In the genomic region with DNA sequence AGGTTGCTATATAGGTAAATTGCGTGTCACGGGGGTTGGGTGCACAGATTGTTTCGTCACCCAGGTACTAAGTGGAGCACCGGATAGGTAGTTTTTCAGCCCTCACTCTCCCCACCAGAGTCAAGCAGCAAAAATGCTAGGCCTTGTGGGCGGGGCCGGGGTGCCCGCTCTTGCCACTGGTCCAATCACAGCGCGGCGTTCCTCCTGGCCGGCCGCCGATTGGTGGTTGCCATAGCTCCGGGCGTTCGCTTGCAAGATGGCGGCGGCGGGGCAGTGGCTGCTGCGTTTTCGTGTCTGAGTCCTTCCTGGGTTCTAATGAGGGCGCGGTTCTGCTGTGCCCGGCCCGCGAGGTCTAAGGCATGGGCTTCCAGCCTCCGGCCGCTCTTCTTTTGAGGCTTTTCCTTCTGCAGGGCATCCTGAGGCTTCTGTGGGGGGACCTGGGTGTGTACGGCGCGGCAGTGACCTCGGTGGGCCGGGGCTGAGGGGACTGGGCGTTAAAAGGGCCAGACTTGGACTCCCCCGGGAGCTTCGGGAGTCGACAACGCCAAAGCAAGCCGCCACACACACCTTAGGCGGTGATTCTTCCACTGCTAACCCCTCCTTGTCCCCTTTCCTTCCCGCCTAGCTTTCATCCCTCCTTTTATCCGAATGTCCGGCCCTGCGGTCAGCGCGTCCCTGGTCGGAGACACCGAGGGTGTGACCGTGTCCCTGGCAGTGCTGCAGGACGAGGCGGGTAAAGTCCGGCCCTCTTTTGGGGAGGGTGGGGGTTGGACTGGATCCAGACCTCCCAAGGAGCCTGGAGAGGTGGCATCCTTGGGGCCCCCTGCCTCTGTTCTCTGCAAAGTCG, we compare ENCODE assay signal across 8 cellular contexts. TPM values are rescaled to one million over a fixed set of nuclear protein-coding genes. Genes with fewer than 3 reads are reported as not detected.
A peak's percentile ranks its signal among the peaks of the same experiment; 100 is the strongest.
DNase-seq lines count a peak whose midpoint lies in the region; ATAC-seq and TF ChIP-seq lines count a peak whose summit lies in the region.

TSS of gene TCTN2 (plus strand) at position 232 of the 847 bp plus-strand sequence. CDS start at position 360, 128 bp downstream.

- H3K4me1 Mint-ChIP-seq in activated naive CD8-positive, alpha-beta T cell (ENCODE audit: low read depth) = peaks cover 18% of the 10 kb centered on the region

- H3K36me3 Mint-ChIP-seq in activated naive CD8-positive, alpha-beta T cell = no peaks in the 10 kb centered on the region

- peak within 1 kb of the TSS; percentile 90 for H3K4me3 Mint-ChIP-seq in activated naive CD8-positive, alpha-beta T cell

- H3K9me3 Mint-ChIP-seq in activated naive CD8-positive, alpha-beta T cell (ENCODE audit: low read depth) = no peaks in the 10 kb centered on the region

- H3K27me3 ChIP-seq in ovary = no peaks in the 10 kb centered on the region
- no peaks in the 10 kb centered on the region for H3K27me3 ChIP-seq in thymus (ENCODE audit: control insufficient read depth, insufficient read depth)

- no peak for TF ChIP-seq POLR2A in ovary (IDR thresholded peaks at IDR 0.05)

- ATAC-seq in HG02678 (IDR thresholded peaks at IDR 0.05; ENCODE audit: unreplicated experiment) (peak; percentile 100), Right ventricle myocardium inferior (peak; percentile 97)

- WGBS in ovary, 3 donors = 0 to 1% (median 1%) methylated on average over 52 to 53 of the region's 53 CpGs
- WGBS in thymus = 3% methylated on average over 53 of the region's 53 CpGs

- H3K9me3 ChIP-seq in ovary = no peaks in the 10 kb centered on the region
- H3K9me3 ChIP-seq in thymus (ENCODE audit: control insufficient read depth) = no peaks in the 10 kb centered on the region

- H3K4me3 ChIP-seq in ovary (peak within 1 kb of the TSS; percentile 70), thymus (ENCODE audit: low read length) (peak within 1 kb of the TSS; percentile 88)

- H3K27ac ChIP-seq in ovary (no peak within 1 kb of the TSS), thymus (ENCODE audit: low read depth) (no peak within 1 kb of the TSS)

- TF ChIP-seq CTCF in GM10266 (IDR thresholded peaks at IDR 0.05; ENCODE audit: control insufficient read depth, insufficient read depth, low read depth, missing control alignments) (no peak), ovary (IDR thresholded peaks at IDR 0.05) (no peak)

- no peaks in the 10 kb centered on the region for H3K27me3 Mint-ChIP-seq in activated naive CD8-positive, alpha-beta T cell

- no peak for TF ChIP-seq EP300 in ovary (IDR thresholded peaks at IDR 0.05)

- peak within 1 kb of the TSS; percentile 50 for H3K27ac Mint-ChIP-seq in activated naive CD8-positive, alpha-beta T cell

- peaks cover 2% of the 10 kb centered on the region for H3K4me1 ChIP-seq in ovary (ENCODE audit: insufficient read depth)
- peaks cover 4% of the 10 kb centered on the region for H3K4me1 ChIP-seq in thymus (ENCODE audit: control insufficient read depth, insufficient read depth, low read length)

- H3K36me3 ChIP-seq in ovary (no peaks in the 10 kb centered on the region), thymus (ENCODE audit: control insufficient read depth, insufficient read depth) (no peaks in the 10 kb centered on the region)

- intact Hi-C loops in Right ventricle myocardium inferior (cut with DNase I) = no loop called here
- intact Hi-C loops in ovary (cut with DNase I) = no loop called here

- DNase-seq in GM10266 (ENCODE audit: extremely low spot score) (peak; percentile 95), NCI-H1105 treated with DMSO at 0.1 percent for 48 hours (lab: John Stamatoyannopoulos, UW) (peak; percentile 94), SKM-1 (lab: John Stamatoyannopoulos, UW; ENCODE audit: unreplicated experiment) (peak; percentile 11), Right ventricle myocardium inferior (ENCODE audit: missing footprints) (peak; percentile 98), ovary (peak; percentile 93 to 98 (median 96))

RNA-seq across cellular contexts. Expression of gene TCTN2, which starts in this region (rescaled TPM):
- total RNA-seq in Right ventricle myocardium inferior = 3.3 TPM
- total RNA-seq in ovary = 10 to 100 TPM; 13.2 to 26.4 (median 18.8) TPM
- polyA plus RNA-seq in ovary = 10 to 100 TPM; 13.1 to 17.6 TPM
- polyA plus RNA-seq in thymus = 3.7 TPM

Comparison
In these comparisons a context has a peak if more than half of its experiments do, and no peak if none do; other contexts are left out.
1. DNase-seq: peak in every context shown above with its lines; median percentile 98 in Right ventricle myocardium inferior; 96 in ovary; 95 in GM10266; 94 in NCI-H1105 treated with DMSO at 0.1 percent for 48 hours; 11 in SKM-1.